9 cellular contexts compared by ENCODE assay signal in genomic region chr13:61415749-61416148, GRCh38. TPM values are rescaled to one million over a fixed set of nuclear protein-coding genes. Genes with fewer than 3 reads are reported as not detected.
DNase-seq lines count a peak whose midpoint lies in the region; ATAC-seq and TF ChIP-seq lines count a peak whose summit lies in the region.
"Had no signal": no experiment of that assay in that cellular context is flagged by ENCODE, and none has a peak within 500 bp of the region (broad histone marks: within the 10 kb centered on the region; RNA-seq: fewer than 3 reads in every experiment).

TSS of gene PCDH20 (minus strand) at chr13:61415849. CDS start at chr13:61415158, 691 bp downstream.

- no peaks in the 10 kb centered on the region for H3K9me3 ChIP-seq in HUES6 (ENCODE audit: control insufficient read depth, insufficient read depth, low read depth, low read length)
- H3K9me3 ChIP-seq in liver (ENCODE audit: control insufficient read depth in 4 of 4, low read length in 3 of 4) = no peaks in the 10 kb centered on the region
- H3K9me3 ChIP-seq in skeletal muscle tissue (ENCODE audit: control insufficient read depth in 3 of 3, low read length in 3 of 3) = no peaks in the 10 kb centered on the region

- peaks cover 3% of the 10 kb centered on the region; the same call in 1 of the 2 replicates for H3K4me1 ChIP-seq in HUES6 (ENCODE audit: control insufficient read depth, insufficient read depth, low read length)
- peaks cover 4 to 22% (median 16%) of the 10 kb centered on the region in 4 donors for H3K4me1 ChIP-seq in liver (ENCODE audit: control insufficient read depth in 4 of 4, insufficient read depth in 4 of 4, low read length in 3 of 4)
- peaks cover 3 to 17% (median 15%) of the 10 kb centered on the region in 3 donors for H3K4me1 ChIP-seq in skeletal muscle tissue (ENCODE audit: control insufficient read depth in 3 of 3, insufficient read depth in 3 of 3, low read length in 3 of 3)

- H3K27me3 ChIP-seq in HUES6 (ENCODE audit: control insufficient read depth, insufficient read depth, low read length) (peaks cover 42% of the 10 kb centered on the region), liver (ENCODE audit: control insufficient read depth in 4 of 4, insufficient read depth in 4 of 4, low read length in 3 of 4) (no peaks in the 10 kb centered on the region), skeletal muscle tissue (ENCODE audit: control insufficient read depth in 3 of 3, insufficient read depth in 3 of 3, low read length in 3 of 3) (peaks cover 13 to 32% (median 29%) of the 10 kb centered on the region in 3 donors)

- H3K36me3 ChIP-seq in HUES6 (ENCODE audit: control insufficient read depth, insufficient read depth, low read length) (no peaks in the 10 kb centered on the region), liver (ENCODE audit: control insufficient read depth in 4 of 4, insufficient read depth in 3 of 4, low read depth in 1 of 4, low read length in 3 of 4) (no peaks in the 10 kb centered on the region), skeletal muscle tissue (ENCODE audit: control insufficient read depth in 3 of 3, insufficient read depth in 3 of 3, low read length in 3 of 3) (no peaks in the 10 kb centered on the region)

- no peak for TF ChIP-seq RAD21 in liver (IDR thresholded peaks at IDR 0.05)

- H3K9ac ChIP-seq in HUES6 (ENCODE audit: low read length) (peak within 1 kb of the TSS; percentile 40), liver (ENCODE audit: low read depth in 1 of 2, low read length in 2 of 2) (peak within 1 kb of the TSS in 1 of 2 donors; percentile 18), skeletal muscle tissue (ENCODE audit: low read depth in 1 of 3, low read length in 3 of 3) (peak within 1 kb of the TSS in 1 of 3 donors; percentile 27)

- H3K27ac ChIP-seq in HUES6 (ENCODE audit: low read depth, low read length) = no peak within 1 kb of the TSS
- H3K27ac ChIP-seq in cingulate gyrus (ENCODE audit: low read depth, low read length) = peak within 1 kb of the TSS; percentile 26
- no peak within 1 kb of the TSS for H3K27ac ChIP-seq in liver (ENCODE audit: low read depth in 1 of 2, low read length in 2 of 2)
- no peak within 1 kb of the TSS for H3K27ac ChIP-seq in skeletal muscle tissue (ENCODE audit: low read depth, low read length)

- 39% methylated on average over 3 of the region's 3 CpGs for WGBS in liver

- H3K4me3 ChIP-seq in HUES6 (ENCODE audit: low read depth, low read length) (peak within 1 kb of the TSS; percentile 84), liver (ENCODE audit: low read depth in 1 of 3, low read length in 3 of 3) (peak within 1 kb of the TSS; percentile 49 to 73 (median 56)), skeletal muscle tissue (ENCODE audit: low read length in 3 of 3) (peak within 1 kb of the TSS; percentile 45 to 68 (median 56))

- no peak for DNase-seq in NK-92 treated with Interleukin-12 subunit alpha and Interleukin-12 subunit beta, amount 100 ng/mL, for 24 hours (lab: John Stamatoyannopoulos, UW)
- DNase-seq in amniotic stem cell (lab: John Stamatoyannopoulos, UW) (no peak), NCI-H69 (lab: John Stamatoyannopoulos, UW) (no peak)
- DNase-seq: activated T-cell treated with anti-CD3 and anti-CD28 coated beads, Interleukin-2, amount 50 U/mL, for 72 hours had no signal

- no peak for TF ChIP-seq CTCF in liver (IDR thresholded peaks at IDR 0.05; ENCODE audit: low read depth, low read length, missing input control)

- no peak for ATAC-seq in GM18861 (IDR thresholded peaks at IDR 0.05; ENCODE audit: unreplicated experiment)
- ATAC-seq: activated T-cell treated with anti-CD3 and anti-CD28 coated beads, Interleukin-2, amount 50 U/mL, for 72 hours had no signal

TF ChIP-seq in liver, 16 proteins besides CTCF, POLR2A, EP300 and RAD21:
- no peak for TF ChIP-seq FOXA2 (IDR thresholded peaks at IDR 0.05)
- no peak for TF ChIP-seq RXRA (IDR thresholded peaks at IDR 0.05)
- TF ChIP-seq HNF4G (IDR thresholded peaks at IDR 0.05) = no peak
- TF ChIP-seq FOXA1 (IDR thresholded peaks at IDR 0.05) = no peak
- TF ChIP-seq TAF1 (conservative IDR thresholded peaks at IDR 0.05) = no peak
- no peak for TF ChIP-seq ZBTB33 (IDR thresholded peaks at IDR 0.05)
- TF ChIP-seq YY1 (IDR thresholded peaks at IDR 0.05) = no peak
- no peak for TF ChIP-seq GABPA (IDR thresholded peaks at IDR 0.05 in 1 of 2, conservative IDR thresholded peaks at IDR 0.05 in 1 of 2)
- TF ChIP-seq MAX (IDR thresholded peaks at IDR 0.05) = no peak
- TF ChIP-seq JUND (IDR thresholded peaks at IDR 0.05) = no peak
- TF ChIP-seq EGR1 (IDR thresholded peaks at IDR 0.05; ENCODE audit: low read depth in 2 of 2) = no peak
- TF ChIP-seq SP1 (IDR thresholded peaks at IDR 0.05) = no peak
- TF ChIP-seq ATF3 (IDR thresholded peaks at IDR 0.05) = no peak
- no peak for TF ChIP-seq REST (IDR thresholded peaks at IDR 0.05)
- TF ChIP-seq HNF4A (conservative IDR thresholded peaks at IDR 0.05) = no peak
- TF ChIP-seq NR2F2 (IDR thresholded peaks at IDR 0.05) = no peak

RNA-seq across cellular contexts. Expression of gene PCDH20, which starts in this region (rescaled TPM):
- total RNA-seq in liver = 1 to 10 TPM in 1 of 2 donors, under 1 TPM in 1; 0.33 to 1.3 TPM
- polyA plus RNA-seq in liver = under 1 TPM; 0.68 to 0.84 TPM
- total RNA-seq in skeletal muscle tissue = 2.6 TPM
- total RNA-seq: activated T-cell treated with anti-CD3 and anti-CD28 coated beads, Interleukin-2, amount 50 U/mL, for 72 hours had no signal
